ENCODE assay signal across 9 cellular contexts in the genomic region with DNA sequence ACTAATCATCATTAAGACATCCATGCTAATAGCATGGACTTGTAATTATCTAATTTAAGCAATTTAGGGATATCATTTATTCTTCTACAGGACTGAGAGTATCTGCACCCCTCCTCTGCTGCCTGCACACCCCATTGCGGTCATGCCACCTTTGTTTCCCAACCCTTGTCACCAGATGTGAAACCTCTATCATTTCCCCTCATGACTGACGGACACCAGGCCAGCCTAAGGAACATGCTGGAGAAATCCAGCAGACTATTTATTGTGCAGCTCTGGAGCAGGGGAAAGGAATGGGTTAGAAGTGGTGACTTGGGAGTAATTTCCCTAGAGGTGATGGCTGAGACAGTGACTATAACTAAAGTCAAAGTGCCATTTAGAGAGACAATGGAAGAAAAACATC. TPM values are rescaled to one million over a fixed set of nuclear protein-coding genes. Genes with fewer than 3 reads are reported as not detected.
A peak's percentile ranks its signal among the peaks of the same experiment; 100 is the strongest.
DNase-seq lines count a peak whose midpoint lies in the region; ATAC-seq and TF ChIP-seq lines count a peak whose summit lies in the region.
"Had no signal": no experiment of that assay in that cellular context is flagged by ENCODE, and none has a peak within 500 bp of the region (broad histone marks: within the 10 kb centered on the region; RNA-seq: fewer than 3 reads in every experiment).

No MANE protein-coding gene starts in this region.

- H3K4me3 Mint-ChIP-seq in activated CD4-positive, alpha-beta T cell treated with anti-CD3 and anti-CD28 coated beads, Interleukin-2, amount 10 ng/mL, durations not matched to agents 7 days and 5 days, result no peak overlapping the region
- no peak overlapping the region for H3K4me3 Mint-ChIP-seq in activated B cell treated with CpG ODN at 0.5 μM for 24 hours
- peak overlapping the region in 3 of 5 donors; percentile 15 to 78 (median 51) for H3K4me3 Mint-ChIP-seq in immature natural killer cell
- H3K4me3 Mint-ChIP-seq in stimulated activated effector memory CD8-positive, alpha-beta T cell treated with anti-CD3 and anti-CD28 coated beads, Interleukin-12 subunit alpha, Interleukin-12 subunit beta, amount 100 ng/mL, for 72 hours, result peak overlapping the region; percentile 65

- POLR2A ChIA-PET in activated CD4-positive, alpha-beta T cell treated with anti-CD3 and anti-CD28 coated beads, Interleukin-2, amount 10 ng/mL, durations not matched to agents 7 days and 5 days (lab: Charles Lee), result no interaction called here
- POLR2A ChIA-PET in activated B cell treated with CpG ODN at 0.5 μM for 24 hours (lab: Charles Lee), result interaction anchor here (0.5 to 2.8 kb wide), 19 partner anchors 11 to 138 kb away, joined by 3 to 20 read pairs (median 6); a partner anchor contains a TSS

- ATAC-seq in activated B cell treated with CpG ODN at 0.5 μM for 24 hours (ENCODE audit: low read depth) (no peak), GM18868 (IDR thresholded peaks at IDR 0.05; ENCODE audit: unreplicated experiment) (no peak), GM21717 (IDR thresholded peaks at IDR 0.05; ENCODE audit: unreplicated experiment) (no peak)
- peak; percentile 9 for ATAC-seq in stimulated activated effector memory CD8-positive, alpha-beta T cell treated with anti-CD3 and anti-CD28 coated beads, Interleukin-12 subunit alpha, Interleukin-12 subunit beta, amount 100 ng/mL, for 72 hours

- TF ChIP-seq CTCF in activated B cell treated with CpG ODN at 0.5 μM for 24 hours (IDR thresholded peaks at IDR 0.05), result no peak

- H3K9me3 Mint-ChIP-seq in activated CD4-positive, alpha-beta T cell treated with anti-CD3 and anti-CD28 coated beads, Interleukin-2, amount 10 ng/mL, durations not matched to agents 7 days and 5 days, result peaks cover 12% of the 10 kb centered on the region
- H3K9me3 Mint-ChIP-seq in activated B cell treated with CpG ODN at 0.5 μM for 24 hours (peaks cover 3% of the 10 kb centered on the region), immature natural killer cell (no peaks in the 10 kb centered on the region)
- no peaks in the 10 kb centered on the region for H3K9me3 Mint-ChIP-seq in stimulated activated effector memory CD8-positive, alpha-beta T cell treated with anti-CD3 and anti-CD28 coated beads, Interleukin-12 subunit alpha, Interleukin-12 subunit beta, amount 100 ng/mL, for 72 hours

- intact Hi-C loops in activated B cell treated with CpG ODN at 0.5 μM for 24 hours (cut with micrococcal nuclease), result loop anchor here (1.0 kb wide), 1 partner anchor 8 kb away; no protein-coding TSS in a partner anchor

- DNase-seq in activated CD4-positive, alpha-beta T cell treated with anti-CD3 and anti-CD28 coated beads, Interleukin-2, amount 10 ng/mL, durations not matched to agents 7 days and 5 days, result no peak
- no peak for DNase-seq in activated CD4-positive, alpha-beta T cell treated with anti-CD3 and anti-CD28 coated beads for 4 hours
- DNase-seq in activated B cell treated with CpG ODN at 0.5 μM for 24 hours (no peak), immature natural killer cell (no peak), NCI-H2081 treated with DMSO at 0.1 percent for 48 hours (lab: John Stamatoyannopoulos, UW) (no peak)
- no peak for DNase-seq in stimulated activated effector memory CD8-positive, alpha-beta T cell treated with anti-CD3 and anti-CD28 coated beads, Interleukin-12 subunit alpha, Interleukin-12 subunit beta, amount 100 ng/mL, for 72 hours (ENCODE audit: low spot score in 2 of 2)
- DNase-seq: NCI-H69 had no signal

- H3K4me1 Mint-ChIP-seq in activated CD4-positive, alpha-beta T cell treated with anti-CD3 and anti-CD28 coated beads, Interleukin-2, amount 10 ng/mL, durations not matched to agents 7 days and 5 days, result peaks cover 24% of the 10 kb centered on the region
- H3K4me1 Mint-ChIP-seq in activated B cell treated with CpG ODN at 0.5 μM for 24 hours (peaks cover 37% of the 10 kb centered on the region), immature natural killer cell (peaks cover 23% of the 10 kb centered on the region in 2 donors)
- H3K4me1 Mint-ChIP-seq in stimulated activated effector memory CD8-positive, alpha-beta T cell treated with anti-CD3 and anti-CD28 coated beads, Interleukin-12 subunit alpha, Interleukin-12 subunit beta, amount 100 ng/mL, for 72 hours, result peaks cover 24% of the 10 kb centered on the region

- peaks cover 59% of the 10 kb centered on the region for H3K36me3 Mint-ChIP-seq in activated CD4-positive, alpha-beta T cell treated with anti-CD3 and anti-CD28 coated beads, Interleukin-2, amount 10 ng/mL, durations not matched to agents 7 days and 5 days (ENCODE audit: low read depth)
- H3K36me3 Mint-ChIP-seq in activated B cell treated with CpG ODN at 0.5 μM for 24 hours (ENCODE audit: low read depth), result peaks cover 47% of the 10 kb centered on the region
- H3K36me3 Mint-ChIP-seq in immature natural killer cell, result peaks cover 15 to 20% (median 16%) of the 10 kb centered on the region in 3 donors
- H3K36me3 Mint-ChIP-seq in stimulated activated effector memory CD8-positive, alpha-beta T cell treated with anti-CD3 and anti-CD28 coated beads, Interleukin-12 subunit alpha, Interleukin-12 subunit beta, amount 100 ng/mL, for 72 hours, result peaks cover 50% of the 10 kb centered on the region

- CTCF ChIA-PET in activated CD4-positive, alpha-beta T cell treated with anti-CD3 and anti-CD28 coated beads, Interleukin-2, amount 10 ng/mL, durations not matched to agents 7 days and 5 days (lab: Charles Lee), result interaction anchor here (1.3 to 2.9 kb wide), 5 partner anchors 8 to 22 kb away, joined by 3 to 9 read pairs (median 5); no protein-coding TSS in a partner anchor
- CTCF ChIA-PET in activated B cell treated with CpG ODN at 0.5 μM for 24 hours (lab: Charles Lee), result interaction anchor here (1.4 kb wide), 1 partner anchor 132 kb away, joined by 3 read pairs; no protein-coding TSS in a partner anchor

- H3K27me3 Mint-ChIP-seq in activated CD4-positive, alpha-beta T cell treated with anti-CD3 and anti-CD28 coated beads, Interleukin-2, amount 10 ng/mL, durations not matched to agents 7 days and 5 days, result no peaks in the 10 kb centered on the region
- H3K27me3 Mint-ChIP-seq in activated B cell treated with CpG ODN at 0.5 μM for 24 hours (no peaks in the 10 kb centered on the region), immature natural killer cell (ENCODE audit: low read depth in 3 of 3) (peaks cover 0 to 3% (median 1%) of the 10 kb centered on the region in 3 donors)

- peak overlapping the region; percentile 76 for H3K27ac Mint-ChIP-seq in activated CD4-positive, alpha-beta T cell treated with anti-CD3 and anti-CD28 coated beads, Interleukin-2, amount 10 ng/mL, durations not matched to agents 7 days and 5 days
- H3K27ac Mint-ChIP-seq in activated B cell treated with CpG ODN at 0.5 μM for 24 hours (peak overlapping the region; percentile 86), immature natural killer cell (peak overlapping the region in 3 of 6 donors; percentile 68 to 85 (median 69))
- H3K27ac Mint-ChIP-seq in stimulated activated effector memory CD8-positive, alpha-beta T cell treated with anti-CD3 and anti-CD28 coated beads, Interleukin-12 subunit alpha, Interleukin-12 subunit beta, amount 100 ng/mL, for 72 hours, result peak overlapping the region; percentile 92

RNA-seq across cellular contexts. Expression of a gene that starts 40.7 kb away (rescaled TPM):
- total RNA-seq in activated CD4-positive, alpha-beta T cell treated with anti-CD3 and anti-CD28 coated beads, Interleukin-2, amount 10 ng/mL, durations not matched to agents 7 days and 5 days, result 10 to 100 TPM; 21.8 to 23.2 TPM
- total RNA-seq in activated B cell treated with CpG ODN at 0.5 μM for 24 hours, result 103 and 111 TPM in 2 replicates
- 1 to 10 TPM; 3.0 to 7.1 (median 6.8) TPM for polyA plus RNA-seq in immature natural killer cell

Comparison
In these comparisons a context has a peak if more than half of its experiments do, and no peak if none do; other contexts are left out.
1. H3K4me3 Mint-ChIP-seq: peak in immature natural killer cell (3 of 5) and stimulated activated effector memory CD8-positive, alpha-beta T cell treated with anti-CD3 and anti-CD28 coated beads, Interleukin-12 subunit alpha, Interleukin-12 subunit beta, amount 100 ng/mL, for 72 hours (single experiment); none in activated CD4-positive, alpha-beta T cell treated with anti-CD3 and anti-CD28 coated beads, Interleukin-2, amount 10 ng/mL, durations not matched to agents 7 days and 5 days (single experiment) and activated B cell treated with CpG ODN at 0.5 μM for 24 hours (single experiment).